ENCODE assay signal across 1 cellular context in genomic region chr2:186848873-186849578, GRCh38.
A peak's percentile ranks its signal among the peaks of the same experiment; 100 is the strongest.
TF ChIP-seq lines count a peak whose summit lies in the region.

A gene with protein sequence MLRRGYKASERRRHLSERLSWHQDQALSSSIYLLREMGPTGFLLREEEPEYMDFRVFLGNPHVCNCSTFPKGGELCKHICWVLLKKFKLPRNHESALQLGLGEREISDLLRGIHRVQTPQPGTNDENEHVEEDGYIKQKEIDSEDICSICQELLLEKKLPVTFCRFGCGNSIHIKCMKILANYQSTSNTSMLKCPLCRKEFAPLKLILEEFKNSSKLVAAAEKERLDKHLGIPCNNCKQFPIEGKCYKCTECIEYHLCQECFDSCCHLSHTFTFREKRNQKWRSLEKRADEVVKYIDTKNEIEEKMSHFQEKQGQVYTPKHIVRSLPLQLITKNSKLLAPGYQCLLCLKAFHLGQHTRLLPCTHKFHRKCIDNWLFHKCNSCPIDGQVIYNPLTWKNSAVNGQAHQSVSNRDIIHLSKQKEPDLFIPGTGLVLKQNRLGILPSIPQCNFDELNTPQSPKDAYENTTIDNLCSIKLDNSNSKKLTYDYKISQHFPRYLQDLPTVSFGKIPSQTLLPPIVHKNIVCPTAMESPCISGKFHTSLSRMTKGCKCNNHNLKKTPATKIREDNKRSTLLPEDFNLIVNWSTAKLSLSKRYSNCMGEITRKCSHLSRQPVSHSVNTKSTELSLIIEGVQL (minus strand): TSS chr2:186849170. CDS start chr2:186849130, 40 bp downstream.

TF ChIP-seq in HEK293, 187 proteins besides CTCF, POLR2A, EP300 and RAD21 (continued from another document and continues in another):
- TF ChIP-seq, protein P1, sequence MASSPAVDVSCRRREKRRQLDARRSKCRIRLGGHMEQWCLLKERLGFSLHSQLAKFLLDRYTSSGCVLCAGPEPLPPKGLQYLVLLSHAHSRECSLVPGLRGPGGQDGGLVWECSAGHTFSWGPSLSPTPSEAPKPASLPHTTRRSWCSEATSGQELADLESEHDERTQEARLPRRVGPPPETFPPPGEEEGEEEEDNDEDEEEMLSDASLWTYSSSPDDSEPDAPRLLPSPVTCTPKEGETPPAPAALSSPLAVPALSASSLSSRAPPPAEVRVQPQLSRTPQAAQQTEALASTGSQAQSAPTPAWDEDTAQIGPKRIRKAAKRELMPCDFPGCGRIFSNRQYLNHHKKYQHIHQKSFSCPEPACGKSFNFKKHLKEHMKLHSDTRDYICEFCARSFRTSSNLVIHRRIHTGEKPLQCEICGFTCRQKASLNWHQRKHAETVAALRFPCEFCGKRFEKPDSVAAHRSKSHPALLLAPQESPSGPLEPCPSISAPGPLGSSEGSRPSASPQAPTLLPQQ (tag by site-specific recombination; IDR thresholded peaks at IDR 0.05), result peak; percentile 99
- TF ChIP-seq ZNF112 (tag by site-specific recombination; IDR thresholded peaks at IDR 0.05) (no peak), ZBTB20 (tag by site-specific recombination; IDR thresholded peaks at IDR 0.05) (peak; percentile 59), ZNF549 (tag by site-specific recombination; IDR thresholded peaks at IDR 0.05) (no peak), KLF7 (tag by site-specific recombination; IDR thresholded peaks at IDR 0.05; ENCODE audit: borderline replicate concordance) (no peak), ZSCAN18 (tag by site-specific recombination; IDR thresholded peaks at IDR 0.05) (no peak), PRDM1 (tag by site-specific recombination; IDR thresholded peaks at IDR 0.05) (no peak), ZNF670 (tag by site-specific recombination; IDR thresholded peaks at IDR 0.05; ENCODE audit: low read depth) (no peak), PBX3 (CRISPR knock-in tag; IDR thresholded peaks at IDR 0.05) (no peak), ZFP3 (tag by site-specific recombination; IDR thresholded peaks at IDR 0.05; ENCODE audit: low read depth) (no peak), ZNF843 (tag by site-specific recombination; IDR thresholded peaks at IDR 0.05) (no peak), ZNF391 (tag by site-specific recombination; IDR thresholded peaks at IDR 0.05; ENCODE audit: borderline replicate concordance, low read depth) (no peak), REPIN1 (tag by site-specific recombination; IDR thresholded peaks at IDR 0.05; ENCODE audit: low read depth) (no peak), ZNF292 (tag by site-specific recombination; IDR thresholded peaks at IDR 0.05; ENCODE audit: borderline replicate concordance, low read depth) (no peak), ZNF223 (tag by site-specific recombination; IDR thresholded peaks at IDR 0.05) (no peak), ZBTB11 (tag by site-specific recombination; conservative IDR thresholded peaks at IDR 0.05; ENCODE audit: low read depth) (no peak), ZNF140 (tag by site-specific recombination; IDR thresholded peaks at IDR 0.05) (no peak), ZNF76 (tag by site-specific recombination; IDR thresholded peaks at IDR 0.05; ENCODE audit: borderline replicate concordance, low read depth) (peak; percentile 77; the same call in 1 of the 2 replicates), ZBTB49 (tag by site-specific recombination; IDR thresholded peaks at IDR 0.05; ENCODE audit: low read depth) (no peak), OVOL3 (tag by site-specific recombination; IDR thresholded peaks at IDR 0.05) (no peak), ZNF792 (tag by site-specific recombination; IDR thresholded peaks at IDR 0.05) (no peak), ZNF354C (tag by site-specific recombination; IDR thresholded peaks at IDR 0.05; ENCODE audit: borderline replicate concordance, low read depth) (no peak), ZNF433 (tag by site-specific recombination; IDR thresholded peaks at IDR 0.05; ENCODE audit: low read depth) (no peak), ZNF148 (tag by site-specific recombination; IDR thresholded peaks at IDR 0.05; ENCODE audit: borderline replicate concordance) (no peak), KLF17 (tag by site-specific recombination; IDR thresholded peaks at IDR 0.05) (no peak), ZNF621 (tag by site-specific recombination; IDR thresholded peaks at IDR 0.05) (no peak), ZBTB26 (tag by site-specific recombination; optimal IDR thresholded peaks at IDR 0.05) (no peak), ZNF48 (tag by site-specific recombination; IDR thresholded peaks at IDR 0.05) (no peak), HOXA7 (CRISPR knock-in tag; IDR thresholded peaks at IDR 0.05; ENCODE audit: borderline replicate concordance) (no peak), ZNF629 (tag by site-specific recombination; IDR thresholded peaks at IDR 0.05) (no peak), ZNF704 (tag by site-specific recombination; IDR thresholded peaks at IDR 0.05) (no peak), ZNF561 (tag by site-specific recombination; IDR thresholded peaks at IDR 0.05; ENCODE audit: borderline replicate concordance) (no peak), ZNF280D (tag by site-specific recombination; IDR thresholded peaks at IDR 0.05) (no peak)
